ENCODE assay signal across 16 cellular contexts in genomic region chr4:186642530-186642929, GRCh38.
DNase-seq lines count a peak whose midpoint lies in the region; ATAC-seq, FAIRE-seq and TF ChIP-seq lines count a peak whose summit lies in the region.
"Had no signal": no experiment of that assay in that cellular context is flagged by ENCODE, and none has a peak within 500 bp of the region (broad histone marks: within the 10 kb centered on the region; RNA-seq: fewer than 3 reads in every experiment).

No MANE protein-coding gene starts in this region.

- TF ChIP-seq CTCF in Caco-2 (IDR thresholded peaks at IDR 0.05; ENCODE audit: insufficient read depth in 1 of 2, low read depth in 1 of 2, low read length in 1 of 2, severe bottlenecking in 1 of 2, unreplicated experiment in 1 of 2): no peak
- no peak for TF ChIP-seq CTCF in WTC11 (IDR thresholded peaks at IDR 0.05)
- no peak for TF ChIP-seq CTCF in mucosa of descending colon (IDR thresholded peaks at IDR 0.05)
- no peak for TF ChIP-seq CTCF in neural progenitor cell (IDR thresholded peaks at IDR 0.05)
- no peak for TF ChIP-seq CTCF in PC-9 (conservative IDR thresholded peaks at IDR 0.05)
- TF ChIP-seq CTCF in glutamatergic neuron (IDR thresholded peaks at IDR 0.05; ENCODE audit: partially characterized antibody, unreplicated experiment): no peak

- no peaks in the 10 kb centered on the region for H3K36me3 ChIP-seq in Caco-2 (ENCODE audit: control insufficient read depth, insufficient read depth, low read length)
- no peaks in the 10 kb centered on the region for H3K36me3 ChIP-seq in mucosa of descending colon (ENCODE audit: low read depth)
- peaks cover 13% of the 10 kb centered on the region for H3K36me3 ChIP-seq in neural progenitor cell
- no peaks in the 10 kb centered on the region for H3K36me3 ChIP-seq in PC-9 (ENCODE audit: low read depth)
- H3K36me3 ChIP-seq: SJCRH30 had no signal

- peak; percentile 16 for FAIRE-seq in HTR-8/SVneo (lab: Jason Lieb, UNC)
- FAIRE-seq: H1 had no signal

- no peaks in the 10 kb centered on the region for H3K27me3 ChIP-seq in Caco-2 (replicated peaks; ENCODE audit: control insufficient read depth, insufficient read depth, low read length)
- no peaks in the 10 kb centered on the region for H3K27me3 ChIP-seq in neural progenitor cell
- H3K27me3 ChIP-seq in PC-9 (ENCODE audit: insufficient read depth, low read depth): no peaks in the 10 kb centered on the region
- H3K27me3 ChIP-seq: SJCRH30 had no signal

- peaks cover 22% of the 10 kb centered on the region for H3K4me1 ChIP-seq in Caco-2
- H3K4me1 ChIP-seq in mucosa of descending colon (ENCODE audit: low read depth): peaks cover 8% of the 10 kb centered on the region
- no peaks in the 10 kb centered on the region for H3K4me1 ChIP-seq in neural progenitor cell
- H3K4me1 ChIP-seq in PC-9 (replicated peaks; ENCODE audit: insufficient read depth): peaks cover 16% of the 10 kb centered on the region
- H3K4me1 ChIP-seq: SJCRH30 had no signal

- H3K27ac Mint-ChIP-seq in Caco-2 (ENCODE audit: unreplicated experiment): peak overlapping the region; percentile 84
- peak overlapping the region; percentile 79 for H3K27ac Mint-ChIP-seq in WTC11
- H3K27ac Mint-ChIP-seq in neural progenitor cell: no peak overlapping the region
- H3K27ac Mint-ChIP-seq in glutamatergic neuron (ENCODE audit: unreplicated experiment): no peak overlapping the region

- BruUV-seq in Caco-2 (replicated peaks; lab: Mats Ljungman, UMichigan): no TSS peak
- no TSS peak for BruUV-seq in PC-9 (replicated peaks; lab: Mats Ljungman, UMichigan)

- H4K20me1 ChIP-seq in neural progenitor cell (ENCODE audit: low read depth) (peaks cover 22% of the 10 kb centered on the region), PC-9 (ENCODE audit: insufficient read depth) (no peaks in the 10 kb centered on the region)

- no peak overlapping the region for H3K4me2 ChIP-seq in neural progenitor cell
- H3K4me2 ChIP-seq in PC-9: no peak overlapping the region

- no peak for DNase-seq in Caco-2
- no peak for DNase-seq in HTR-8/SVneo (ENCODE audit: insufficient read length, low spot score)
- no peak for DNase-seq in WTC11 (ENCODE audit: low spot score)
- DNase-seq in mucosa of descending colon: peak in 1 of 3 donors; percentile 16
- no peak for DNase-seq in neural progenitor cell (ENCODE audit: low spot score)
- no peak for DNase-seq in RPMI8226
- DNase-seq in PC-9: no peak
- DNase-seq in glutamatergic neuron: no peak
- DNase-seq: COR-L47, EL, MV-4-11, NCI-H1417 treated with DMSO at 0.1 percent for 48 hours, NCI-H1930, NCI-H510A treated with DMSO at 0.1 percent for 48 hours, SJCRH30 had no signal

- CTCF ChIA-PET in Caco-2 (lab: Charles Lee): no interaction called here
- CTCF ChIA-PET in WTC11 (lab: Charles Lee): no interaction called here
- CTCF ChIA-PET in PC-9 (lab: Charles Lee): interaction anchor here (0.7 kb wide), 1 partner anchor 780 kb away, joined by 5 read pairs; no protein-coding TSS in a partner anchor

- H3K27ac ChIP-seq in neural progenitor cell: no peak overlapping the region
- no peak overlapping the region for H3K27ac ChIP-seq in PC-9
- H3K27ac ChIP-seq: SJCRH30 had no signal

- no peak for ATAC-seq in WTC11
- peak; percentile 66 for ATAC-seq in mucosa of descending colon

- H3K4me1 Mint-ChIP-seq in Caco-2 (ENCODE audit: low read depth, unreplicated experiment): peaks cover 38% of the 10 kb centered on the region
- peaks cover 36% of the 10 kb centered on the region for H3K4me1 Mint-ChIP-seq in WTC11
- peaks cover 8% of the 10 kb centered on the region for H3K4me1 Mint-ChIP-seq in neural progenitor cell
- H3K4me1 Mint-ChIP-seq in glutamatergic neuron (ENCODE audit: low read depth, unreplicated experiment): peaks cover 5% of the 10 kb centered on the region

- H2AFZ ChIP-seq in neural progenitor cell (replicated peaks) (no peak overlapping the region), PC-9 (no peak overlapping the region)

- intact Hi-C loops in Caco-2 (cut with micrococcal nuclease; ENCODE audit: unreplicated experiment): no loop called here
- intact Hi-C loops in mucosa of descending colon (cut with DNase I, micrococcal nuclease): no loop called here
- intact Hi-C loops in PC-9 (cut with micrococcal nuclease; ENCODE audit: unreplicated experiment): loop anchor here (5.0 kb wide), 1 partner anchor 35 kb away; no protein-coding TSS in a partner anchor

- H3K79me2 ChIP-seq in neural progenitor cell (ENCODE audit: low read depth) (peaks cover 97% of the 10 kb centered on the region), PC-9 (ENCODE audit: low read depth) (no peaks in the 10 kb centered on the region)

- H3F3A ChIP-seq in neural progenitor cell (ENCODE audit: low read depth) (no peaks in the 10 kb centered on the region), PC-9 (ENCODE audit: insufficient read depth, low read depth) (peaks cover 9% of the 10 kb centered on the region)

- peaks cover 47% of the 10 kb centered on the region for H3K36me3 Mint-ChIP-seq in Caco-2 (ENCODE audit: insufficient read depth, unreplicated experiment)
- H3K36me3 Mint-ChIP-seq in WTC11: peaks cover 7% of the 10 kb centered on the region
- peaks cover 35% of the 10 kb centered on the region for H3K36me3 Mint-ChIP-seq in neural progenitor cell
- H3K36me3 Mint-ChIP-seq in glutamatergic neuron (ENCODE audit: unreplicated experiment): no peaks in the 10 kb centered on the region

- H3K9me3 Mint-ChIP-seq in Caco-2 (ENCODE audit: unreplicated experiment) (no peaks in the 10 kb centered on the region), WTC11 (peaks cover 4% of the 10 kb centered on the region), neural progenitor cell (peaks cover 2% of the 10 kb centered on the region), glutamatergic neuron (ENCODE audit: unreplicated experiment) (no peaks in the 10 kb centered on the region)

- H3K4me3 ChIP-seq in Caco-2 (ENCODE audit: low read depth, low read length) (no peak overlapping the region), mucosa of descending colon (no peak overlapping the region), neural progenitor cell (no peak overlapping the region), PC-9 (no peak overlapping the region)
- H3K4me3 ChIP-seq: SJCRH30 had no signal

- H3K9me2 ChIP-seq in PC-9 (ENCODE audit: insufficient read depth): no peaks in the 10 kb centered on the region

- no peaks in the 10 kb centered on the region for H3K9me3 ChIP-seq in Caco-2
- H3K9me3 ChIP-seq in mucosa of descending colon: no peaks in the 10 kb centered on the region
- H3K9me3 ChIP-seq in neural progenitor cell (ENCODE audit: low read depth): no peaks in the 10 kb centered on the region
- H3K9me3 ChIP-seq in PC-9 (ENCODE audit: insufficient read depth, low read depth): no peaks in the 10 kb centered on the region
- H3K9me3 ChIP-seq: SJCRH30 had no signal

- H3K27me3 Mint-ChIP-seq in Caco-2 (ENCODE audit: insufficient read depth, unreplicated experiment): no peaks in the 10 kb centered on the region
- no peaks in the 10 kb centered on the region for H3K27me3 Mint-ChIP-seq in WTC11 (ENCODE audit: low read depth)
- peaks cover 4% of the 10 kb centered on the region for H3K27me3 Mint-ChIP-seq in neural progenitor cell (ENCODE audit: insufficient read depth, low read depth)
- no peaks in the 10 kb centered on the region for H3K27me3 Mint-ChIP-seq in glutamatergic neuron (ENCODE audit: unreplicated experiment)

- POLR2A ChIA-PET in Caco-2 (lab: Charles Lee) (no interaction called here), WTC11 (lab: Charles Lee) (no interaction called here), PC-9 (lab: Charles Lee; ENCODE audit: unreplicated experiment) (no interaction called here)

- H3K4me3 Mint-ChIP-seq in Caco-2 (ENCODE audit: unreplicated experiment) (peak overlapping the region; percentile 25), WTC11 (no peak overlapping the region), neural progenitor cell (no peak overlapping the region), glutamatergic neuron (ENCODE audit: unreplicated experiment) (no peak overlapping the region)

- H3K9ac ChIP-seq in neural progenitor cell: no peak overlapping the region

TF ChIP-seq in WTC11, 78 proteins besides CTCF, POLR2A, EP300 and RAD21 (continues in another document):
- TF ChIP-seq USF2 (CRISPR knock-in tag; IDR thresholded peaks at IDR 0.05): no peak
- no peak for TF ChIP-seq CDX4 (CRISPR knock-in tag; IDR thresholded peaks at IDR 0.05; ENCODE audit: borderline replicate concordance)

Comparison
In these comparisons a context has a peak if more than half of its experiments do, and no peak if none do; other contexts are left out.
1. H3K27ac Mint-ChIP-seq: peak in Caco-2 (single experiment) and WTC11 (single experiment); none in neural progenitor cell (single experiment) and glutamatergic neuron (single experiment).